ENCODE assay signal across 29 cellular contexts in the genomic region with DNA sequence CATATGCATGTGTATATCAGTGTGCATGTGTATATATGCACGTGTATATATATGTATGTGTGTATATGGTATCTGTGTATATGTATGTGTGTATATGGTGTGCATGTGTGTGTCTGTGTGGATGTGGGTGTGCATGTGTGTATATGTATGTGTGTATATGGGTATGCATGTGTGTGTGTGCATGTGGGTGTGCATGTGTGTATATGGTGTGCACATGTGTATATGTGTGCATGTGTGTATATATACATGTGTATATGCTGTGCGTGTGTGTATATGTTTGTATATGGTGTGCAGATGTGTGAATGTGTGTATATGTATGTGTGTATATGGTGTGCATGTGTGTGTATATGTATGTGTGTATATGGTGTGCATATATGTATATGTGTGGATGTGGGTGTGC.
"Had no signal": no experiment of that assay in that cellular context is flagged by ENCODE, and none has a peak within 500 bp of the region (broad histone marks: within the 10 kb centered on the region; RNA-seq: fewer than 3 reads in every experiment).

No MANE protein-coding gene starts in this region.

- H3K27ac Mint-ChIP-seq: activated CD4-positive, alpha-beta memory T cell treated with anti-CD3 and anti-CD28 coated beads for 36 hours; activated CD4-positive, alpha-beta T cell treated with anti-CD3 and anti-CD28 coated beads for 36 hours; activated CD4-positive, alpha-beta T cell treated with anti-CD3 and anti-CD28 coated beads, Interleukin-2, amount 10 ng/mL, durations not matched to agents 24 days and 14 days; activated CD8-positive, alpha-beta memory T cell treated with anti-CD3 and anti-CD28 coated beads, Interleukin-2, amount 10 ng/mL, durations not matched to agents 7 days and 5 days; activated CD8-positive, alpha-beta T cell treated with anti-CD3 and anti-CD28 coated beads, Interleukin-2, amount 10 ng/mL, durations not matched to agents 7 days and 5 days; activated naive CD4-positive, alpha-beta T cell treated with anti-CD3 and anti-CD28 coated beads for 36 hours; activated naive CD4-positive, alpha-beta T cell treated with anti-CD3 and anti-CD28 coated beads, Interleukin-2, amount 50 U/mL, for 24 hours; activated naive CD8-positive, alpha-beta T cell treated with anti-CD3 and anti-CD28 coated beads, Interleukin-2, amount 10 ng/mL, durations not matched to agents 7 days and 5 days; activated T-helper 1 cell treated with anti-CD3 and anti-CD28 coated beads, Interleukin-12 subunit alpha, Interleukin-12 subunit beta, Interleukin-2, Interleukin-4 antibody, amounts not matched to agents 30 ng/mL and 10 ng/mL and 1 ng/mL, durations not matched to agents 14 hours and 24 hours and 36 hours; activated T-helper 2 cell treated with anti-CD3 and anti-CD28 coated beads, Interferon-gamma antibody, Interleukin-2, Interleukin-4, amounts not matched to agents 10 μg/mL and 5 μg/mL and 100 μg/mL, durations not matched to agents 14 hours and 24 hours and 36 hours; effector memory CD8-positive, alpha-beta T cell had no signal

- H3K9me3 Mint-ChIP-seq: activated naive CD4-positive, alpha-beta T cell treated with anti-CD3 and anti-CD28 coated beads for 36 hours; activated naive CD4-positive, alpha-beta T cell treated with anti-CD3 and anti-CD28 coated beads, Interleukin-2, amount 50 U/mL, for 24 hours had no signal

- H3K27me3 Mint-ChIP-seq: activated CD4-positive, alpha-beta memory T cell treated with anti-CD3 and anti-CD28 coated beads for 36 hours; activated CD4-positive, alpha-beta T cell treated with anti-CD3 and anti-CD28 coated beads for 36 hours; activated CD4-positive, alpha-beta T cell treated with anti-CD3 and anti-CD28 coated beads, Interleukin-2, amount 10 ng/mL, durations not matched to agents 24 days and 14 days; activated CD8-positive, alpha-beta memory T cell treated with anti-CD3 and anti-CD28 coated beads, Interleukin-2, amount 10 ng/mL, durations not matched to agents 7 days and 5 days; activated naive CD8-positive, alpha-beta T cell treated with anti-CD3 and anti-CD28 coated beads, Interleukin-2, amount 10 ng/mL, durations not matched to agents 7 days and 5 days; effector memory CD8-positive, alpha-beta T cell had no signal

- H3K36me3 Mint-ChIP-seq: activated CD4-positive, alpha-beta memory T cell treated with anti-CD3 and anti-CD28 coated beads for 36 hours; activated CD8-positive, alpha-beta memory T cell treated with anti-CD3 and anti-CD28 coated beads, Interleukin-2, amount 10 ng/mL, durations not matched to agents 7 days and 5 days; activated naive CD4-positive, alpha-beta T cell treated with anti-CD3 and anti-CD28 coated beads, Interleukin-2, amount 50 U/mL, for 24 hours; activated naive CD8-positive, alpha-beta T cell treated with anti-CD3 and anti-CD28 coated beads, Interleukin-2, amount 10 ng/mL, durations not matched to agents 7 days and 5 days had no signal

- H3K4me1 Mint-ChIP-seq: activated CD4-positive, alpha-beta T cell treated with anti-CD3 and anti-CD28 coated beads for 36 hours; activated CD4-positive, alpha-beta T cell treated with anti-CD3 and anti-CD28 coated beads, Interleukin-2, amount 10 ng/mL, durations not matched to agents 24 days and 14 days; activated CD8-positive, alpha-beta memory T cell treated with anti-CD3 and anti-CD28 coated beads, Interleukin-2, amount 10 ng/mL, durations not matched to agents 7 days and 5 days; activated naive CD4-positive, alpha-beta T cell treated with anti-CD3 and anti-CD28 coated beads, Interleukin-2, amount 50 U/mL, for 24 hours; activated naive CD8-positive, alpha-beta T cell treated with anti-CD3 and anti-CD28 coated beads, Interleukin-2, amount 10 ng/mL, durations not matched to agents 7 days and 5 days had no signal

- FAIRE-seq: colon had no signal

- H3K4me3 Mint-ChIP-seq: activated CD4-positive, alpha-beta memory T cell treated with anti-CD3 and anti-CD28 coated beads for 36 hours; activated CD4-positive, alpha-beta T cell treated with anti-CD3 and anti-CD28 coated beads for 36 hours; activated CD4-positive, alpha-beta T cell treated with anti-CD3 and anti-CD28 coated beads, Interleukin-2, amount 10 ng/mL, durations not matched to agents 24 days and 14 days; activated CD8-positive, alpha-beta memory T cell treated with anti-CD3 and anti-CD28 coated beads, Interleukin-2, amount 10 ng/mL, durations not matched to agents 7 days and 5 days; activated CD8-positive, alpha-beta T cell treated with anti-CD3 and anti-CD28 coated beads, Interleukin-2, amount 10 ng/mL, durations not matched to agents 7 days and 5 days; activated naive CD4-positive, alpha-beta T cell treated with anti-CD3 and anti-CD28 coated beads for 36 hours; activated naive CD4-positive, alpha-beta T cell treated with anti-CD3 and anti-CD28 coated beads, Interleukin-2, amount 50 U/mL, for 24 hours; activated naive CD8-positive, alpha-beta T cell treated with anti-CD3 and anti-CD28 coated beads, Interleukin-2, amount 10 ng/mL, durations not matched to agents 7 days and 5 days; activated T-helper 1 cell treated with anti-CD3 and anti-CD28 coated beads, Interleukin-12 subunit alpha, Interleukin-12 subunit beta, Interleukin-2, Interleukin-4 antibody, amounts not matched to agents 30 ng/mL and 10 ng/mL and 1 ng/mL, durations not matched to agents 14 hours and 24 hours and 36 hours; effector memory CD8-positive, alpha-beta T cell had no signal

- ATAC-seq: activated CD4-positive, alpha-beta T cell treated with anti-CD3 and anti-CD28 coated beads for 36 hours; activated CD8-positive, alpha-beta memory T cell treated with anti-CD3 and anti-CD28 coated beads, Interleukin-2, amount 10 ng/mL, durations not matched to agents 7 days and 5 days; activated CD8-positive, alpha-beta T cell treated with anti-CD3 and anti-CD28 coated beads, Interleukin-2, amount 10 ng/mL, durations not matched to agents 7 days and 5 days; body of pancreas; effector memory CD8-positive, alpha-beta T cell; foreskin keratinocyte; gastroesophageal sphincter had no signal

- DNase-seq: activated CD4-positive, alpha-beta memory T cell treated with anti-CD3 and anti-CD28 coated beads for 36 hours; activated CD4-positive, alpha-beta T cell treated with anti-CD3 and anti-CD28 coated beads for 36 hours; activated CD4-positive, alpha-beta T cell treated with anti-CD3 and anti-CD28 coated beads, Interleukin-2, amount 10 ng/mL, durations not matched to agents 24 days and 14 days; activated CD4-positive, CD25-positive, alpha-beta regulatory T cell; activated CD4-positive, CD25-positive, alpha-beta regulatory T cell treated with anti-CD3 and anti-CD28 coated beads, Interleukin-2, amount 50 U/mL, for 72 hours; activated CD8-positive, alpha-beta memory T cell treated with anti-CD3 and anti-CD28 coated beads, Interleukin-2, amount 10 ng/mL, durations not matched to agents 7 days and 5 days; activated CD8-positive, alpha-beta memory T cell treated with anti-CD3 and anti-CD28 coated beads, Interleukin-2, amount 50 U/mL, for 4 hours; activated CD8-positive, alpha-beta T cell treated with anti-CD3 and anti-CD28 coated beads, Interleukin-2, amount 10 ng/mL, durations not matched to agents 7 days and 5 days; activated effector memory CD4-positive, alpha-beta T cell treated with anti-CD3 and anti-CD28 coated beads, Interleukin-2, amount 50 U/mL, for 16 hours; activated naive CD4-positive, alpha-beta T cell treated with anti-CD3 and anti-CD28 coated beads for 36 hours; activated naive CD8-positive, alpha-beta T cell treated with anti-CD3 and anti-CD28 coated beads, Interleukin-2, amount 10 ng/mL, durations not matched to agents 7 days and 5 days; activated T-cell treated with anti-CD3 and anti-CD28 coated beads, Interleukin-2, amount 50 U/mL, for 1 hour; activated T-cell treated with anti-CD3 and anti-CD28 coated beads, Interleukin-2, amount 50 U/mL, for 48 hours; amniotic stem cell; anterior cingulate cortex; body of pancreas; caudate nucleus; cortex of kidney; dermis blood vessel endothelial cell; effector CD4-positive, alpha-beta T cell; effector memory CD8-positive, alpha-beta T cell; erythroblast; foreskin keratinocyte; T-helper 2 cell had no signal
